36 cellular contexts compared by ENCODE assay signal in the genomic region with DNA sequence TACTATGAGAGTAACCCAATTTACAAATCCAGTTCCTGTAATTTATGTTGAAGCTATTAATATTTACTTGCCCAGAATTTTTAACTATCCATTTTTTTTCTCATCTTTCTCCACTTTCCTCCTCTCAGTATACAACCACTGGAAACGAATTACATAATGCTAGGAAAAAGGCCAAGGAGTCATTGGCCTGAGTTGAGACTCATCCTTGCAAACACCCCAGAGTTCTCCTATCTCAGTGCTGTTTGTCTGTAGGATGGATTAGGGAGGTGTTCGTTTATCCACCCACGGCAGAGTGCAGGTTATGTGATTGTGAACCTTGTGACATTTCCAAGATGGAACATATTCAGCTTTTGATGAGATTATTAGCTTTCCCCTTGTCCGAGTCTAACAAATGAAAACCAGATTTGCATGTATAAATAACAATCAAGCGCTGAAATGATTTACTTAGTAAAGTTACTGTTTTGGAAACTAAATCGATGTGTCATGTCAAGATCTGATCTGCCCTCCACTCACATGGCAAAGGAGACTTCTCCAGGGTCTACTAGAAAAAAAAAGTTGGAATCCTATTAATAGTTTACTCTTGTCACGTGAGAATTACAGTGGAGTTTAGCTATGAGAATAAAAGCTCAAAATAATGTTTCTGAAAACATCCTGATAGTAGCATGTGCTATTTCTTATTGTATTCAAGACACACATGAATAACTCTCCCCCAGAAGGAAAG.
DNase-seq lines count a peak whose midpoint lies in the region; ATAC-seq, FAIRE-seq and TF ChIP-seq lines count a peak whose summit lies in the region.
"Had no signal": no experiment of that assay in that cellular context is flagged by ENCODE, and none has a peak within 500 bp of the region (broad histone marks: within the 10 kb centered on the region; RNA-seq: fewer than 3 reads in every experiment).

No MANE protein-coding gene starts in this region.

- no peak overlapping the region for H3K9ac ChIP-seq in muscle layer of colon (ENCODE audit: low read length)
- H3K9ac ChIP-seq: KMS-11 had no signal

- intact Hi-C loops in Right ventricle myocardium superior (cut with DNase I) (no loop called here), heart left ventricle (cut with DNase I) (no loop called here), uterus (cut with DNase I; ENCODE audit: low total_unique reads) (no loop called here), lower lobe of right lung (cut with DNase I) (no loop called here), left lung (cut with DNase I) (no loop called here)

- H3K9me3 ChIP-seq in right atrium auricular region = no peaks in the 10 kb centered on the region
- H3K9me3 ChIP-seq in heart left ventricle = no peaks in the 10 kb centered on the region
- no peaks in the 10 kb centered on the region for H3K9me3 ChIP-seq in muscle layer of colon (ENCODE audit: low read length)
- no peaks in the 10 kb centered on the region for H3K9me3 ChIP-seq in uterus
- H3K9me3 ChIP-seq in lower lobe of right lung = no peaks in the 10 kb centered on the region
- H3K9me3 ChIP-seq in left lung = no peaks in the 10 kb centered on the region
- H3K9me3 ChIP-seq: ascending aorta, MG63, ovary, vagina had no signal

- no peak overlapping the region for H3K4me3 ChIP-seq in right atrium auricular region
- H3K4me3 ChIP-seq in heart left ventricle = no peak overlapping the region
- no peak overlapping the region for H3K4me3 ChIP-seq in muscle layer of colon (ENCODE audit: low read depth in 1 of 2, low read length in 2 of 2)
- no peak overlapping the region for H3K4me3 ChIP-seq in uterus
- no peak overlapping the region for H3K4me3 ChIP-seq in lower lobe of right lung
- H3K4me3 ChIP-seq in left lung = no peak overlapping the region
- H3K4me3 ChIP-seq: ascending aorta, cardiac muscle cell, coronary artery, MG63, ovary, spleen, vagina had no signal

- H3K27ac ChIP-seq in right atrium auricular region (no peak overlapping the region), heart left ventricle (peak overlapping the region in 11 of 12 donors; percentile 13 to 70 (median 49)), muscle layer of colon (ENCODE audit: low read depth, low read length) (peak overlapping the region; percentile 9), uterus (peak overlapping the region; percentile 38 to 79), lower lobe of right lung (no peak overlapping the region), left lung (no peak overlapping the region)
- H3K27ac ChIP-seq: ascending aorta, cardiac muscle cell, coronary artery, foreskin keratinocyte, KMS-11, spleen, vagina had no signal

- 38 to 47% (median 46%) methylated on average over 7 of the region's 7 CpGs for WGBS in heart left ventricle, 4 donors

- no peaks in the 10 kb centered on the region for H3K4me1 ChIP-seq in right atrium auricular region
- H3K4me1 ChIP-seq in heart left ventricle = peaks cover 0 to 38% (median 7%) of the 10 kb centered on the region in 12 donors
- H3K4me1 ChIP-seq in muscle layer of colon (ENCODE audit: insufficient read depth, low read length) = no peaks in the 10 kb centered on the region
- peaks cover 0 to 6% of the 10 kb centered on the region in 2 donors for H3K4me1 ChIP-seq in uterus
- no peaks in the 10 kb centered on the region for H3K4me1 ChIP-seq in lower lobe of right lung
- no peaks in the 10 kb centered on the region for H3K4me1 ChIP-seq in left lung
- H3K4me1 ChIP-seq: ascending aorta, foreskin keratinocyte had no signal

- DNase-seq in Right ventricle myocardium superior = no peak
- no peak for DNase-seq in right atrium auricular region (ENCODE audit: low spot score)
- no peak for DNase-seq in heart left ventricle
- DNase-seq in uterus = peak in 1 of 2 donors; percentile 24
- no peak for DNase-seq in GM19239 (ENCODE audit: insufficient read length, low spot score)
- no peak for DNase-seq in lower lobe of right lung
- DNase-seq in left lung = no peak
- DNase-seq: activated B cell treated with CpG ODN at 0.5 μM for 24 hours; activated CD4-positive, alpha-beta T cell treated with anti-CD3 and anti-CD28 coated beads, Interleukin-2, amount 50 U/mL, for 1 hour; activated gamma-delta T cell; activated naive CD8-positive, alpha-beta T cell treated with anti-CD3 and anti-CD28 coated beads for 36 hours; activated T-cell treated with anti-CD3 and anti-CD28 coated beads, Interleukin-2, amount 50 U/mL, for 24 hours; CD8-positive, alpha-beta memory T cell; effector memory CD4-positive, alpha-beta T cell; erythroblast; foreskin keratinocyte; H9; hypothalamus; left colon; MG63; naive thymus-derived CD8-positive, alpha-beta T cell; NCI-H1105; NCI-H187 treated with DMSO at 0.1 percent for 48 hours; NCI-H510A treated with DMSO at 0.1 percent for 48 hours; retina; RPMI8226; spleen; stimulated activated CD8-positive, alpha-beta memory T cell treated with anti-CD3 and anti-CD28 coated beads, Interleukin-4, amount 100 ng/mL, for 48 hours; T-cell had no signal

- TF ChIP-seq POLR2A in heart left ventricle (IDR thresholded peaks at IDR 0.05) (no peak), uterus (IDR thresholded peaks at IDR 0.05) (no peak)

- H3K36me3 ChIP-seq in right atrium auricular region (no peaks in the 10 kb centered on the region), heart left ventricle (no peaks in the 10 kb centered on the region), muscle layer of colon (ENCODE audit: insufficient read depth, low read length) (no peaks in the 10 kb centered on the region), uterus (no peaks in the 10 kb centered on the region), lower lobe of right lung (no peaks in the 10 kb centered on the region), left lung (no peaks in the 10 kb centered on the region)
- H3K36me3 ChIP-seq: ascending aorta, cardiac muscle cell, MG63, ovary, spleen, vagina had no signal

- peak; percentile 73 for ATAC-seq in Right ventricle myocardium superior (ENCODE audit: poor library complexity)
- ATAC-seq in heart left ventricle = peak in 2 of 4 donors; percentile 59 to 83
- ATAC-seq in lower lobe of right lung = no peak
- ATAC-seq in left lung = no peak
- ATAC-seq: foreskin keratinocyte; left colon; naive thymus-derived CD8-positive, alpha-beta T cell; T-cell had no signal

- no peak for TF ChIP-seq CTCF in right atrium auricular region (IDR thresholded peaks at IDR 0.05)
- TF ChIP-seq CTCF in heart left ventricle (IDR thresholded peaks at IDR 0.05) = no peak
- no peak for TF ChIP-seq CTCF in uterus (IDR thresholded peaks at IDR 0.05)
- no peak for TF ChIP-seq CTCF in lower lobe of right lung (IDR thresholded peaks at IDR 0.05)
- TF ChIP-seq CTCF in left lung (IDR thresholded peaks at IDR 0.05) = no peak

- no peak for FAIRE-seq in GM19239 (lab: Jason Lieb, UNC)

- H3K27me3 ChIP-seq in right atrium auricular region (no peaks in the 10 kb centered on the region), heart left ventricle (no peaks in the 10 kb centered on the region), muscle layer of colon (ENCODE audit: control insufficient read depth in 1 of 2, insufficient read depth in 2 of 2, low read length in 2 of 2) (no peaks in the 10 kb centered on the region), uterus (no peaks in the 10 kb centered on the region), lower lobe of right lung (ENCODE audit: low read depth) (no peaks in the 10 kb centered on the region), left lung (no peaks in the 10 kb centered on the region)
- H3K27me3 ChIP-seq: ascending aorta, cardiac muscle cell, foreskin keratinocyte, MG63, ovary, spleen, vagina had no signal

Comparison
In these comparisons a context has a peak if more than half of its experiments do, and no peak if none do; other contexts are left out.
1. H3K27ac ChIP-seq: peak in heart left ventricle (11 of 12), muscle layer of colon (single experiment) and uterus (2 of 2); none in right atrium auricular region (0 of 2), lower lobe of right lung (single experiment) and left lung (0 of 2).